18 cellular contexts compared by ENCODE assay signal in the genomic region with DNA sequence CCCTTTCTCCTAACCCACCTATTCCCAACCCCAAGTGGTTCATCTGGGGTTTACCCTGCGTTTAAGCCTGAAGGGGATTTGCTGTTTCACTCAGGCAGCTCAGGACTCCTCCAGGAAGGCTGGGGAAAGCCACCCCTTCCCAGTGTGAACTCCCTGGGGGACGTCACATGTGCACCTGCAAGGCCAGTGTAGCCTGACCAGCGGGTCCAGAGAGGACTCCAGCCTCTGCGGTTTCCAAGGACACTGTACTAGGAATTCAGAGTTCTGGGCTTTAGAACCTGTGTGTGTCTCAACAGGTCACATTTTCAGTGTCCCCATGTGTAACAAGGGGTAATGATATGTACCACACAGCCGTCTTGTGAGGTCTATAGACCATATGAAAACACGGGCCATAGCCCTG. TPM values are rescaled to one million over a fixed set of nuclear protein-coding genes. Genes with fewer than 3 reads are reported as not detected.
"Had no signal": no experiment of that assay in that cellular context is flagged by ENCODE, and none has a peak within 500 bp of the region (broad histone marks: within the 10 kb centered on the region; RNA-seq: fewer than 3 reads in every experiment).

No MANE protein-coding gene starts in this region.

- H3K27me3 Mint-ChIP-seq: naive thymus-derived CD8-positive, alpha-beta T cell; stimulated activated naive B cell treated with anti-CD40 and anti-IgM and Interleukin-4, amounts not matched to agents 10 μg/mL and 1 μg/mL and 100 μg/mL, for 72 hours; stimulated activated naive CD8-positive, alpha-beta T cell treated with anti-CD3 and anti-CD28 coated beads, Interleukin-15, amount 100 ng/mL, for 72 hours had no signal

- H3K9me3 Mint-ChIP-seq: endodermal cell; naive thymus-derived CD8-positive, alpha-beta T cell; stimulated activated naive CD8-positive, alpha-beta T cell treated with anti-CD3 and anti-CD28 coated beads, Interleukin-15, amount 100 ng/mL, for 72 hours had no signal

- H3K36me3 ChIP-seq: neutrophil had no signal

- H3K9me3 ChIP-seq: neutrophil, testis, tibial nerve had no signal

- ATAC-seq: naive thymus-derived CD8-positive, alpha-beta T cell; right cardiac atrium; stimulated activated naive B cell treated with anti-CD40 and anti-IgM and Interleukin-4, amounts not matched to agents 10 μg/mL and 1 μg/mL and 100 μg/mL, for 72 hours had no signal

- H3K27ac ChIP-seq: coronary artery, neutrophil, testis had no signal

- H3K4me1 ChIP-seq: testis, tibial nerve had no signal

- H3K4me2 ChIP-seq: smooth muscle cell had no signal

- H3K27ac Mint-ChIP-seq: endodermal cell had no signal

- H3K27me3 ChIP-seq: neutrophil, testis, tibial nerve had no signal

- H3K4me3 ChIP-seq: coronary artery, smooth muscle cell, testis, tibial nerve had no signal

- H3K4me1 Mint-ChIP-seq: stimulated activated naive CD8-positive, alpha-beta T cell treated with anti-CD3 and anti-CD28 coated beads, Interleukin-15, amount 100 ng/mL, for 72 hours had no signal

- H3K4me3 Mint-ChIP-seq: endodermal cell; naive thymus-derived CD8-positive, alpha-beta T cell; stimulated activated naive CD8-positive, alpha-beta T cell treated with anti-CD3 and anti-CD28 coated beads, Interleukin-15, amount 100 ng/mL, for 72 hours had no signal

- DNase-seq: effector CD4-positive, alpha-beta T cell; endodermal cell; erythroblast; foreskin melanocyte; head of caudate nucleus; hippocampal formation; kidney glomerular epithelial cell; naive thymus-derived CD8-positive, alpha-beta T cell; right cardiac atrium; stimulated activated CD4-positive, alpha-beta T cell treated with anti-CD3 and anti-CD28 coated beads, Interleukin-4, amount 100 ng/mL, for 1 hour; stimulated activated naive B cell treated with anti-CD40 and anti-IgM and Interleukin-4, amounts not matched to agents 10 μg/mL and 1 μg/mL and 100 μg/mL, for 72 hours; stimulated activated naive CD8-positive, alpha-beta T cell treated with anti-CD3 and anti-CD28 coated beads, Interleukin-15, amount 100 ng/mL, for 72 hours; testis had no signal

RNA-seq across cellular contexts. Expression of a gene that starts 34.5 kb away (rescaled TPM):
- total RNA-seq: tibial nerve had no signal
- polyA plus RNA-seq: liver had no signal
